Comparison of ENCODE assay signal across 30 cellular contexts in the genomic region with DNA sequence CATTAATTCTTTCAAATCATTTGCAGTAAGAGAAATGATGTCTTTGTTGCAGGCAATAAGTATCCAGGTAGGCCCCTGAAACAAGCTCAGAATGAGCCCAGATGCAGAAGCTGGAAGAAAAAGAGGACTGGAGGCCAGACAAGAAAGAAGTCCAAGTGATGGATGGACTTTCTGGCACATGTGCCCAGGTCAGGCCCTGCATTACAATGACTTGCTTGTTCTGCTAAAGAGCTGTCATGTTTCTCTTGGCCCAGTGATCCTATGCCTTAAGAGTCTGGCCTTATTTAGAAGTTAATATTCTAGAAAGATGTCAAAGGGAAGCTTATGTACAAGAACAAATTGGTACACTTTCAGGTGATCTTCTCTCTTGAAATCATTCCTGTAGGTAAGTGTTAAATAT.
DNase-seq lines count a peak whose midpoint lies in the region; ATAC-seq and TF ChIP-seq lines count a peak whose summit lies in the region.
"Had no signal": no experiment of that assay in that cellular context is flagged by ENCODE, and none has a peak within 500 bp of the region (broad histone marks: within the 10 kb centered on the region; RNA-seq: fewer than 3 reads in every experiment).

No MANE protein-coding gene starts in this region.

- no peak overlapping the region for H3K4me3 ChIP-seq in esophagus squamous epithelium
- no peak overlapping the region for H3K4me3 ChIP-seq in stomach smooth muscle (ENCODE audit: low read length in 2 of 2)
- H3K4me3 ChIP-seq in mucosa of descending colon, result no peak overlapping the region
- H3K4me3 ChIP-seq: colonic mucosa, HAP-1, MG63, spleen had no signal

- H3K9ac ChIP-seq in stomach smooth muscle (ENCODE audit: low read length in 2 of 2), result peak overlapping the region in 1 of 2 donors; percentile 35

- H3K27me3 Mint-ChIP-seq in mesothelial cell of epicardium (ENCODE audit: low read depth), result no peaks in the 10 kb centered on the region

- H3K27me3 ChIP-seq in esophagus squamous epithelium, result no peaks in the 10 kb centered on the region
- H3K27me3 ChIP-seq in stomach smooth muscle (ENCODE audit: control insufficient read depth in 1 of 2, insufficient read depth in 2 of 2, low read length in 2 of 2), result no peaks in the 10 kb centered on the region
- H3K27me3 ChIP-seq: brain microvascular endothelial cell, colonic mucosa, foreskin keratinocyte, MG63, spleen had no signal

- H3K36me3 ChIP-seq in esophagus squamous epithelium, result no peaks in the 10 kb centered on the region
- H3K36me3 ChIP-seq in stomach smooth muscle (ENCODE audit: control insufficient read depth in 2 of 2, insufficient read depth in 2 of 2, low read length in 2 of 2), result peaks cover 0 to 4% of the 10 kb centered on the region in 2 donors
- H3K36me3 ChIP-seq in mucosa of descending colon (ENCODE audit: low read depth), result no peaks in the 10 kb centered on the region
- H3K36me3 ChIP-seq: brain microvascular endothelial cell, colonic mucosa, HAP-1, spleen had no signal

- H3K9me3 ChIP-seq in esophagus squamous epithelium (no peaks in the 10 kb centered on the region), stomach smooth muscle (ENCODE audit: control insufficient read depth in 2 of 2, low read length in 2 of 2) (no peaks in the 10 kb centered on the region), mucosa of descending colon (no peaks in the 10 kb centered on the region)
- H3K9me3 ChIP-seq: colonic mucosa, HAP-1, MG63, spleen had no signal

- TF ChIP-seq CTCF in esophagus squamous epithelium (IDR thresholded peaks at IDR 0.05), result no peak
- no peak for TF ChIP-seq CTCF in mesothelial cell of epicardium (IDR thresholded peaks at IDR 0.05; ENCODE audit: unreplicated experiment)
- TF ChIP-seq CTCF in mucosa of descending colon (IDR thresholded peaks at IDR 0.05), result no peak

- DNase-seq in COLO829 (ENCODE audit: low spot score) (peak; percentile 14), esophagus squamous epithelium (lab: John Stamatoyannopoulos, UW) (no peak), mesothelial cell of epicardium (ENCODE audit: low spot score in 2 of 2, unreplicated experiment in 2 of 2) (no peak), NCI-H1694 (lab: John Stamatoyannopoulos, UW) (no peak), NCI-H748 (lab: John Stamatoyannopoulos, UW; ENCODE audit: unreplicated experiment) (no peak), mucosa of descending colon (no peak)
- DNase-seq: activated CD4-positive, alpha-beta T cell treated with anti-CD3 and anti-CD28 coated beads, Interleukin-2, amount 50 U/mL, for 1 hour; activated naive CD4-positive, alpha-beta T cell treated with Interleukin-2 at 50 U/mL for 16 hours; activated T-cell treated with anti-CD3 and anti-CD28 coated beads, Interleukin-2, amount 50 U/mL, for 72 hours; brain microvascular endothelial cell; colonic mucosa; DMS153; effector memory CD8-positive, alpha-beta T cell; erythroblast; foreskin keratinocyte; hippocampal formation; immature natural killer cell; KG1; MG63; naive thymus-derived CD4-positive, alpha-beta T cell; NCI-H2081; NCI-H226; NCI-H69; occipital lobe; spleen; T1000 had no signal

- peaks cover 13% of the 10 kb centered on the region for H3K36me3 Mint-ChIP-seq in mesothelial cell of epicardium
- H3K36me3 Mint-ChIP-seq: immature natural killer cell; naive thymus-derived CD4-positive, alpha-beta T cell had no signal

- no peak overlapping the region for H3K4me3 Mint-ChIP-seq in mesothelial cell of epicardium
- H3K4me3 Mint-ChIP-seq: activated T-cell treated with anti-CD3 and anti-CD28 coated beads, Interleukin-2, amount 50 U/mL, for 72 hours; effector memory CD8-positive, alpha-beta T cell; immature natural killer cell; naive thymus-derived CD4-positive, alpha-beta T cell had no signal

- no peak for TF ChIP-seq POLR2A in esophagus squamous epithelium (IDR thresholded peaks at IDR 0.05)

- intact Hi-C loops in esophagus squamous epithelium (cut with DNase I), result no loop called here
- intact Hi-C loops in mucosa of descending colon (cut with DNase I, micrococcal nuclease), result no loop called here

- ATAC-seq in GM18511 (IDR thresholded peaks at IDR 0.05; ENCODE audit: unreplicated experiment), result no peak
- no peak for ATAC-seq in mucosa of descending colon
- ATAC-seq: activated T-cell treated with anti-CD3 and anti-CD28 coated beads, Interleukin-2, amount 50 U/mL, for 72 hours; effector memory CD8-positive, alpha-beta T cell; foreskin keratinocyte; naive thymus-derived CD4-positive, alpha-beta T cell; Panc1 had no signal

- peak overlapping the region in 3 of 4 donors; percentile 72 to 94 (median 83) for H3K27ac ChIP-seq in esophagus squamous epithelium
- H3K27ac ChIP-seq in stomach smooth muscle (ENCODE audit: low read length), result peak overlapping the region; percentile 76
- H3K27ac ChIP-seq: brain microvascular endothelial cell, colonic mucosa, foreskin keratinocyte, spleen had no signal

- peak overlapping the region; percentile 17 for H3K27ac Mint-ChIP-seq in mesothelial cell of epicardium
- H3K27ac Mint-ChIP-seq: activated T-cell treated with anti-CD3 and anti-CD28 coated beads, Interleukin-2, amount 50 U/mL, for 72 hours; effector memory CD8-positive, alpha-beta T cell; immature natural killer cell; naive thymus-derived CD4-positive, alpha-beta T cell had no signal

- no peaks in the 10 kb centered on the region for H3K9me3 Mint-ChIP-seq in mesothelial cell of epicardium
- H3K9me3 Mint-ChIP-seq: activated T-cell treated with anti-CD3 and anti-CD28 coated beads, Interleukin-2, amount 50 U/mL, for 72 hours; effector memory CD8-positive, alpha-beta T cell had no signal

- peaks cover 0 to 42% (median 17%) of the 10 kb centered on the region in 3 donors for H3K4me1 ChIP-seq in esophagus squamous epithelium
- H3K4me1 ChIP-seq in stomach smooth muscle (ENCODE audit: control insufficient read depth, insufficient read depth, low read length), result peaks cover 33% of the 10 kb centered on the region
- H3K4me1 ChIP-seq in mucosa of descending colon (ENCODE audit: low read depth), result no peaks in the 10 kb centered on the region
- H3K4me1 ChIP-seq: colonic mucosa, foreskin keratinocyte, HAP-1, spleen had no signal

- H3K4me1 Mint-ChIP-seq in mesothelial cell of epicardium, result peaks cover 74% of the 10 kb centered on the region
- H3K4me1 Mint-ChIP-seq: immature natural killer cell; naive thymus-derived CD4-positive, alpha-beta T cell had no signal
